ENCODE assay signal across 22 cellular contexts in the genomic region with DNA sequence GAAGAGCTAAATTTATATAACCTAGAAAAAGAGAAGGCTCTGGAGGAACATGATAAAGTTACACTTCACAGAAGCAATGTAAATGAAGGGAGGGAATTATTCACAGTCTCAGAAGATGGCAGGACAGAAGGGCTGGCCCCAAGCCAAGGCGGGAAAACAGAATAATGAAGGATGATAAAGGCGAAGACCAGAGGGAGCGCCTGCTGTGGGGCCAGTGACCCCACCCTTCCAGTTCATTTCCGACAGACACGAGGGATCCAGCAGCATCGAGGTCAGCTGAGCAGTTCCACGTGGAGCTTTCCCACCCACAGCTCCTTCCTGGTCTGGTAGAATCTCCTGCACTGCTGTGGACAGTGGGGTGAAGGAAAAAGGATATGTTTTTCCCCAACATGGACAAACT.
DNase-seq lines count a peak whose midpoint lies in the region; ATAC-seq and TF ChIP-seq lines count a peak whose summit lies in the region.
"Had no signal": no experiment of that assay in that cellular context is flagged by ENCODE, and none has a peak within 500 bp of the region (broad histone marks: within the 10 kb centered on the region; RNA-seq: fewer than 3 reads in every experiment).

No MANE protein-coding gene starts in this region.

- ATAC-seq in HG03039 (IDR thresholded peaks at IDR 0.05; ENCODE audit: unreplicated experiment) = no peak
- ATAC-seq: GM12878, Panc1 had no signal

- no peaks in the 10 kb centered on the region for H3K27me3 Mint-ChIP-seq in chondrocyte (ENCODE audit: low read depth)
- H3K27me3 Mint-ChIP-seq in activated naive CD4-positive, alpha-beta T cell treated with anti-CD3 and anti-CD28 coated beads for 36 hours (ENCODE audit: low read depth) = peaks cover 8% of the 10 kb centered on the region

- H3K36me3 ChIP-seq in SK-N-MC (ENCODE audit: insufficient read depth, low read length) (no peaks in the 10 kb centered on the region), neuronal stem cell (replicated peaks in 1 of 2; ENCODE audit: control insufficient read depth in 2 of 2, insufficient read depth in 2 of 2, low read length in 2 of 2) (no peaks in the 10 kb centered on the region)
- H3K36me3 ChIP-seq: SJSA1 had no signal

- H4K8ac ChIP-seq in neuronal stem cell (ENCODE audit: low read depth, low read length) = no peak overlapping the region

- H2BK120ac ChIP-seq in neuronal stem cell (ENCODE audit: low read depth, low read length) = no peak overlapping the region

- H3K9me3 Mint-ChIP-seq in chondrocyte (ENCODE audit: low read depth) = no peaks in the 10 kb centered on the region
- no peaks in the 10 kb centered on the region for H3K9me3 Mint-ChIP-seq in activated naive CD4-positive, alpha-beta T cell treated with anti-CD3 and anti-CD28 coated beads for 36 hours

- POLR2A ChIA-PET in HEK293T (lab: Yijun Ruan, JAX) = no interaction called here

- 0 out of 2 replicates have a peak overlapping the region, but pooled peaks have one; percentile 16 for H3K27ac ChIP-seq in SK-N-MC
- H3K27ac ChIP-seq in neuronal stem cell (replicated peaks; ENCODE audit: low read length) = no peak overlapping the region
- H3K27ac ChIP-seq: GM23248, KMS-11, SJSA1 had no signal

- H3K4me2 ChIP-seq in neuronal stem cell (ENCODE audit: insufficient read depth, low read length, poor library complexity, severe bottlenecking) = no peak overlapping the region
- H3K4me2 ChIP-seq: KMS-11 had no signal

- H2BK5ac ChIP-seq in neuronal stem cell (ENCODE audit: low read length) = no peak overlapping the region

- CTCF ChIA-PET in HEK293T (lab: Yijun Ruan, JAX) = no interaction called here
- CTCF ChIA-PET in activated naive CD4-positive, alpha-beta T cell treated with anti-CD3 and anti-CD28 coated beads for 36 hours (lab: Charles Lee) = no interaction called here

- no CpG with 5 or more reads among the region's 7 CpGs for WGBS in neuronal stem cell (ENCODE audit: extremely low coverage in 2 of 2, insufficient read length in 2 of 2, insufficient replicate concordance in 1 of 2), 2 donors

- no peaks in the 10 kb centered on the region for H3K9me3 ChIP-seq in SK-N-MC (ENCODE audit: low read depth, low read length)
- peaks cover 0 to 5% of the 10 kb centered on the region in 2 donors for H3K9me3 ChIP-seq in neuronal stem cell (replicated peaks in 1 of 2; ENCODE audit: control insufficient read depth in 2 of 2, insufficient read depth in 1 of 2, low read depth in 1 of 2, low read length in 2 of 2)
- H3K9me3 ChIP-seq: SJSA1 had no signal

- H3K4me3 ChIP-seq in SK-N-MC (no peak overlapping the region), neuronal stem cell (ENCODE audit: low read length in 2 of 2) (no peak overlapping the region)
- H3K4me3 ChIP-seq: GM12878, GM23248, SJSA1 had no signal

- peak overlapping the region; percentile 41 for H3K27ac Mint-ChIP-seq in chondrocyte (ENCODE audit: unreplicated experiment)
- no peak overlapping the region for H3K27ac Mint-ChIP-seq in activated naive CD4-positive, alpha-beta T cell treated with anti-CD3 and anti-CD28 coated beads for 36 hours
- H3K27ac Mint-ChIP-seq: CD4-positive, CD25-positive, alpha-beta regulatory T cell had no signal

- TF ChIP-seq CTCF in chondrocyte (IDR thresholded peaks at IDR 0.05) = no peak

- intact Hi-C loops in activated naive CD4-positive, alpha-beta T cell treated with anti-CD3 and anti-CD28 coated beads for 36 hours (cut with micrococcal nuclease) = no loop called here

- H3K4me1 ChIP-seq in neuronal stem cell (ENCODE audit: control insufficient read depth in 2 of 2, insufficient read depth in 1 of 2, low read depth in 1 of 2, low read length in 2 of 2) = peaks cover 6 to 17% of the 10 kb centered on the region in 2 donors
- H3K4me1 ChIP-seq: SJSA1 had no signal

- H4K91ac ChIP-seq in neuronal stem cell (ENCODE audit: low read depth, low read length, poor library complexity) = no peak overlapping the region

- H3K4me1 Mint-ChIP-seq in chondrocyte (ENCODE audit: low read depth) = peaks cover 20% of the 10 kb centered on the region
- H3K4me1 Mint-ChIP-seq in activated naive CD4-positive, alpha-beta T cell treated with anti-CD3 and anti-CD28 coated beads for 36 hours (ENCODE audit: low read depth) = no peaks in the 10 kb centered on the region
- H3K4me1 Mint-ChIP-seq: CD4-positive, CD25-positive, alpha-beta regulatory T cell had no signal

- H3K79me1 ChIP-seq in neuronal stem cell (ENCODE audit: low read depth, low read length) = no peaks in the 10 kb centered on the region

- H2BK15ac ChIP-seq in neuronal stem cell (ENCODE audit: low read length) = no peak overlapping the region

- H2BK12ac ChIP-seq in neuronal stem cell (ENCODE audit: low read length) = no peak overlapping the region

- H3K4ac ChIP-seq in neuronal stem cell (ENCODE audit: low read length) = no peak overlapping the region

- H3K9ac ChIP-seq in SK-N-MC (ENCODE audit: insufficient read length) = no peak overlapping the region
- H3K9ac ChIP-seq in neuronal stem cell (ENCODE audit: low read depth, low read length, poor library complexity) = no peak overlapping the region
- H3K9ac ChIP-seq: GM23248, KMS-11 had no signal

- H3K4me3 Mint-ChIP-seq in chondrocyte (ENCODE audit: unreplicated experiment) = no peak overlapping the region
- H3K4me3 Mint-ChIP-seq in activated naive CD4-positive, alpha-beta T cell treated with anti-CD3 and anti-CD28 coated beads for 36 hours = no peak overlapping the region
- H3K4me3 Mint-ChIP-seq: CD4-positive, CD25-positive, alpha-beta regulatory T cell had no signal

- no peaks in the 10 kb centered on the region for H3K36me3 Mint-ChIP-seq in chondrocyte (ENCODE audit: low read depth)
- H3K36me3 Mint-ChIP-seq in activated naive CD4-positive, alpha-beta T cell treated with anti-CD3 and anti-CD28 coated beads for 36 hours (ENCODE audit: low read depth) = no peaks in the 10 kb centered on the region
- H3K36me3 Mint-ChIP-seq: CD4-positive, CD25-positive, alpha-beta regulatory T cell had no signal

- H2AFZ ChIP-seq in neuronal stem cell (ENCODE audit: low read length) = peak overlapping the region; percentile 32
- H2AFZ ChIP-seq: GM23248 had no signal

- no peak overlapping the region for H3K23ac ChIP-seq in neuronal stem cell (ENCODE audit: low read depth, low read length, poor library complexity)

- no peak overlapping the region for H3K14ac ChIP-seq in neuronal stem cell (ENCODE audit: low read length)

- no peak overlapping the region for H3K18ac ChIP-seq in neuronal stem cell (ENCODE audit: low read length)

- H2AK5ac ChIP-seq in neuronal stem cell (ENCODE audit: low read depth, low read length) = no peak overlapping the region

- no peaks in the 10 kb centered on the region for H3K27me3 ChIP-seq in neuronal stem cell (ENCODE audit: control insufficient read depth in 3 of 3, insufficient read depth in 3 of 3, low read depth in 1 of 3, low read length in 3 of 3)
- H3K27me3 ChIP-seq: SJSA1 had no signal

- DNase-seq in HEK293T (ENCODE audit: extremely low spot score) (no peak), SK-N-MC (ENCODE audit: low read depth, low spot score) (no peak), chondrocyte (ENCODE audit: low spot score) (no peak), neuronal stem cell (ENCODE audit: low spot score) (no peak), NCI-H2107 treated with DMSO at 0.1 percent for 48 hours (lab: John Stamatoyannopoulos, UW; ENCODE audit: unreplicated experiment) (no peak)
- DNase-seq in activated naive CD4-positive, alpha-beta T cell treated with anti-CD3 and anti-CD28 coated beads for 36 hours = no peak
- DNase-seq: CD4-positive, CD25-positive, alpha-beta regulatory T cell; DMS79 treated with DMSO at 0.1 percent for 48 hours; GM23248; HCEC 1CT; NCI-H1105; NCI-H146; NCI-H2029; NCI-H2171 treated with DMSO at 0.1 percent for 48 hours; NCI-H446 treated with DMSO at 0.1 percent for 48 hours; NCI-H774; NK-92 treated with Interleukin-12 subunit alpha and Interleukin-12 subunit beta, amount 100 ng/mL, for 24 hours had no signal

TF ChIP-seq in HEK293T, 16 proteins besides CTCF, POLR2A, EP300 and RAD21:
- no peak for TF ChIP-seq FOXK2 (IDR thresholded peaks at IDR 0.05)
- TF ChIP-seq L3MBTL2 (conservative IDR thresholded peaks at IDR 0.05) = 0 out of 2 replicates have a peak, but pooled peaks have one; percentile 26
